In genomic region chr3:48240000-48240710, GRCh38 we compare ENCODE assay signal across 7 cellular contexts. TPM values are rescaled to one million over a fixed set of nuclear protein-coding genes. Genes with fewer than 3 reads are reported as not detected.
DNase-seq lines count a peak whose midpoint lies in the region; FAIRE-seq and TF ChIP-seq lines count a peak whose summit lies in the region.

No MANE protein-coding gene starts in this region.

- H3K27ac ChIP-seq in spleen = peak overlapping the region in 7 of 8 donors; percentile 74 to 94 (median 91)

- DNase-seq in HFFc6 (no peak), SK-N-DZ (ENCODE audit: low spot score) (peak; percentile 18), glutamatergic neuron (peak; percentile 60), spleen (no peak), HuH-7.5 (ENCODE audit: low spot score) (no peak), D721Med (ENCODE audit: insufficient read length, low spot score) (no peak)
- DNase-seq in activated CD4-positive, CD25-positive, alpha-beta regulatory T cell treated with anti-CD3 and anti-CD28 coated beads, Interleukin-2, amount 50 U/mL, for 72 hours = no peak

- peaks cover 18% of the 10 kb centered on the region for H3K4me1 Mint-ChIP-seq in HFFc6 (ENCODE audit: low read depth)
- peaks cover 17% of the 10 kb centered on the region for H3K4me1 Mint-ChIP-seq in glutamatergic neuron (ENCODE audit: low read depth, unreplicated experiment)

- H3K4me1 ChIP-seq in spleen = peaks cover 13 to 71% (median 37%) of the 10 kb centered on the region in 6 donors

- H3K4me3 Mint-ChIP-seq in HFFc6 (peak overlapping the region; percentile 90), glutamatergic neuron (ENCODE audit: unreplicated experiment) (peak overlapping the region; percentile 94)

- no peak for FAIRE-seq in D721Med (lab: Jason Lieb, UNC)

- H3K27me3 Mint-ChIP-seq in HFFc6 (ENCODE audit: insufficient read depth) (no peaks in the 10 kb centered on the region), glutamatergic neuron (ENCODE audit: unreplicated experiment) (no peaks in the 10 kb centered on the region)

- 87 to 90% (median 88%) methylated on average over 15 of the region's 15 CpGs for WGBS in spleen, 5 donors

- H3K9me3 Mint-ChIP-seq in HFFc6 (no peaks in the 10 kb centered on the region), glutamatergic neuron (ENCODE audit: unreplicated experiment) (peaks cover 8% of the 10 kb centered on the region)

- H3K36me3 Mint-ChIP-seq in HFFc6 (ENCODE audit: low read depth) = no peaks in the 10 kb centered on the region
- H3K36me3 Mint-ChIP-seq in glutamatergic neuron (ENCODE audit: unreplicated experiment) = no peaks in the 10 kb centered on the region

- intact Hi-C loops in spleen (cut with DNase I; ENCODE audit: low total_unique reads) = no loop called here

- H3K36me3 ChIP-seq in spleen = peaks cover 0 to 1% (median 0%) of the 10 kb centered on the region in 6 donors

- H3K9me3 ChIP-seq in spleen = no peaks in the 10 kb centered on the region

- TF ChIP-seq CTCF in HFFc6 (IDR thresholded peaks at IDR 0.05) (no peak), glutamatergic neuron (IDR thresholded peaks at IDR 0.05; ENCODE audit: partially characterized antibody, unreplicated experiment) (no peak), spleen (IDR thresholded peaks at IDR 0.05 in 8 of 11, conservative IDR thresholded peaks at IDR 0.05 in 3 of 11) (no peak), D721Med (IDR thresholded peaks at IDR 0.05; ENCODE audit: insufficient read depth, missing control alignments) (no peak)

- no peak overlapping the region for H3K27ac Mint-ChIP-seq in HFFc6
- H3K27ac Mint-ChIP-seq in glutamatergic neuron (ENCODE audit: unreplicated experiment) = peak overlapping the region; percentile 88

- no peaks in the 10 kb centered on the region for H3K27me3 ChIP-seq in spleen (replicated peaks in 1 of 7)

- TF ChIP-seq POLR2A in spleen (IDR thresholded peaks at IDR 0.05) = no peak

- peak overlapping the region in 2 of 8 donors; percentile 70 to 87 for H3K4me3 ChIP-seq in spleen

RNA-seq across cellular contexts. Expression of gene ZNF589, which starts 0.7 kb away (rescaled TPM):
- total RNA-seq in HFFc6 (2021; fragmentation: NEBNext Ultra II Directional; extraction: Animal tissue kit (Norgen Biotek cat#: 25700)) = 1 to 10 TPM; 2.4 to 3.5 (median 2.9) TPM
- 10.6 and 13.4 TPM in 2 replicates for polyA plus RNA-seq in SK-N-DZ (2014; cell fraction: cytosol; rRNA removed)
- polyA plus RNA-seq in SK-N-DZ (2014; cell fraction: nucleus; rRNA removed) = 22.8 and 33.3 TPM in 2 replicates
- total RNA-seq in glutamatergic neuron (ENCODE audit: unreplicated experiment) (48.2 TPM), spleen (10 to 100 TPM; 20.1 to 56.5 (median 46.0) TPM)
- 10 to 100 TPM; 14.4 to 36.8 (median 24.5) TPM for polyA plus RNA-seq in spleen

RNA-seq across cellular contexts. Expression of gene CAMP, which starts 16.9 kb away (rescaled TPM):
- total RNA-seq in HFFc6 (2021; fragmentation: NEBNext Ultra II Directional; extraction: Animal tissue kit (Norgen Biotek cat#: 25700)) = not detected
- not detected in 2 replicates for polyA plus RNA-seq in SK-N-DZ (2014; cell fraction: cytosol; rRNA removed)
- not detected in 2 replicates for polyA plus RNA-seq in SK-N-DZ (2014; cell fraction: nucleus; rRNA removed)
- not detected for total RNA-seq in glutamatergic neuron (ENCODE audit: unreplicated experiment)
- total RNA-seq in spleen = 10 to 100 TPM in 3 of 7 donors, 1 to 10 TPM in 4; 1.5 to 98.9 (median 7.3) TPM
- polyA plus RNA-seq in spleen = 10 to 100 TPM; 14.1 to 26.1 (median 25.2) TPM

RNA-seq across cellular contexts. Expression of gene CDC25A, which starts 51.9 kb away (rescaled TPM):
- 10 to 100 TPM in 3 of 6 experiments, 1 to 10 TPM in 3; 5.4 to 12.4 (median 10.0) TPM for total RNA-seq in HFFc6 (2021; fragmentation: NEBNext Ultra II Directional; extraction: Animal tissue kit (Norgen Biotek cat#: 25700))
- polyA plus RNA-seq in SK-N-DZ (2014; cell fraction: cytosol; rRNA removed) = 40.2 and 82.8 TPM in 2 replicates
- polyA plus RNA-seq in SK-N-DZ (2014; cell fraction: nucleus; rRNA removed) = 27.2 and 36.6 TPM in 2 replicates
- total RNA-seq in glutamatergic neuron (ENCODE audit: unreplicated experiment) = 11.8 TPM
- total RNA-seq in spleen = 1 to 10 TPM; 1.7 to 8.1 (median 3.6) TPM
- 1 to 10 TPM in 2 of 3 donors, under 1 TPM in 1; 0.65 to 2.3 (median 1.8) TPM for polyA plus RNA-seq in spleen

Comparison
In these comparisons a context has a peak if more than half of its experiments do, and no peak if none do; other contexts are left out.
1. DNase-seq: peak in SK-N-DZ (single experiment) and glutamatergic neuron (single experiment); none in HFFc6 (single experiment), spleen (single experiment), HuH-7.5 (single experiment), D721Med (single experiment) and activated CD4-positive, CD25-positive, alpha-beta regulatory T cell treated with anti-CD3 and anti-CD28 coated beads, Interleukin-2, amount 50 U/mL, for 72 hours (single experiment).
2. RNA of gene ZNF589, which starts 0.7 kb away (total RNA-seq): 48.2 TPM in glutamatergic neuron (single experiment) and 20.1 to 56.5 TPM in spleen; 2.4 to 3.5 TPM in HFFc6; every median in the first group is over 4 times any median in the second.